Comparison of ENCODE assay signal across 29 cellular contexts in the genomic region with DNA sequence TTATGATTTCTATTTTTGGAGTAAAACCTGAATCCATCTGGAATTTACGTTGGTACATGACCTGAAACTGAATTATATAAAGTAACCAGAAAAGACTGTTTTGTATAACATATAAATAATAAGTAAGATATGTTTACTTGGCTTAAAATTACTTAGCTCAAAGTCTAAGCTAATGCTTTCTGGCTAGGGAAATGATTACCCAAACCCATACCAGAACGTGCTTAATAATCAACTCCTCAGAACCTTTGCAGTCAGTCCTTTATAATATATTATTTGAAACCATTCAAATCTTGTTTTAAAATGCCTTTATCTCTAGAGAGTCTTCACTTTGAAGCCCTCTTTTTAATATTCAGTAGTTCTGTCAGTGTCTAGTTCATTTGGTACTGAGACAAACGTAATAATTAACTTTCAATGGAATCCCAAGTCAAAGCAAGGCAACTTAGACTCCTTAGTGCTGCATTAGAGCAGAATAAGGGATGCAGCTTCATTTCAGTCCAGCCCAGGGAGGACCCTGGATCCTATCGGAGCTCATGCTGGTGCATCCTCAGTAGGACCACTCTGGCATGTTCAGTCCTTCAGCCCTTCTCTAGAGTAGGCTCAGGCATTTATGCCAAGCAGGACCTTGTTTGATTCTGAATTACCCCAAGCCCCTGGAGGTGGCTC.
"Had no signal": no experiment of that assay in that cellular context is flagged by ENCODE, and none has a peak within 500 bp of the region (broad histone marks: within the 10 kb centered on the region; RNA-seq: fewer than 3 reads in every experiment).

No MANE protein-coding gene starts in this region.

- H3K4me3 ChIP-seq: coronary artery, dorsolateral prefrontal cortex, esophagus squamous epithelium, gastroesophageal sphincter had no signal

- H3K27ac Mint-ChIP-seq: activated CD4-positive, alpha-beta memory T cell treated with anti-CD3 and anti-CD28 coated beads, Interleukin-2, amount 10 ng/mL, durations not matched to agents 7 days and 5 days; activated CD4-positive, alpha-beta T cell treated with anti-CD3 and anti-CD28 coated beads, Interleukin-2, amount 10 ng/mL, durations not matched to agents 7 days and 5 days; activated naive CD8-positive, alpha-beta T cell; activated T-cell treated with anti-CD3 and anti-CD28 coated beads, Interleukin-2, amount 50 U/mL, for 24 hours; activated T-cell treated with anti-CD3 and anti-CD28 coated beads, Interleukin-2, amount 50 U/mL, for 72 hours; dendritic cell treated with granulocyte-macrophage colony-stimulating factor and Interleukin-4, amounts not matched to agents 40 ng/mL and 50 ng/mL, for 4 days; endodermal cell had no signal

- H3K4me3 Mint-ChIP-seq: activated CD4-positive, alpha-beta memory T cell treated with anti-CD3 and anti-CD28 coated beads, Interleukin-2, amount 10 ng/mL, durations not matched to agents 7 days and 5 days; activated CD4-positive, alpha-beta T cell treated with anti-CD3 and anti-CD28 coated beads, Interleukin-2, amount 10 ng/mL, durations not matched to agents 7 days and 5 days; activated naive CD8-positive, alpha-beta T cell; activated T-cell treated with anti-CD3 and anti-CD28 coated beads, Interleukin-2, amount 50 U/mL, for 24 hours; activated T-cell treated with anti-CD3 and anti-CD28 coated beads, Interleukin-2, amount 50 U/mL, for 72 hours; central memory CD8-positive, alpha-beta T cell; dendritic cell treated with granulocyte-macrophage colony-stimulating factor and Interleukin-4, amounts not matched to agents 40 ng/mL and 50 ng/mL, for 4 days; endodermal cell had no signal

- H3K9me3 ChIP-seq: esophagus squamous epithelium, gastroesophageal sphincter had no signal

- H3K36me3 ChIP-seq: brain microvascular endothelial cell, esophagus squamous epithelium, gastroesophageal sphincter had no signal

- H3K27me3 Mint-ChIP-seq: activated CD4-positive, alpha-beta memory T cell treated with anti-CD3 and anti-CD28 coated beads, Interleukin-2, amount 10 ng/mL, durations not matched to agents 7 days and 5 days; activated CD4-positive, alpha-beta T cell treated with anti-CD3 and anti-CD28 coated beads, Interleukin-2, amount 10 ng/mL, durations not matched to agents 7 days and 5 days; activated naive CD8-positive, alpha-beta T cell; activated T-cell treated with anti-CD3 and anti-CD28 coated beads, Interleukin-2, amount 50 U/mL, for 24 hours; central memory CD8-positive, alpha-beta T cell; dendritic cell treated with granulocyte-macrophage colony-stimulating factor and Interleukin-4, amounts not matched to agents 40 ng/mL and 50 ng/mL, for 4 days had no signal

- DNase-seq: activated CD4-positive, alpha-beta memory T cell treated with anti-CD3 and anti-CD28 coated beads, Interleukin-2, amount 10 ng/mL, durations not matched to agents 7 days and 5 days; activated CD4-positive, alpha-beta T cell treated with anti-CD3 and anti-CD28 coated beads for 4 hours; activated CD4-positive, alpha-beta T cell treated with anti-CD3 and anti-CD28 coated beads, Interleukin-2, amount 10 ng/mL, durations not matched to agents 7 days and 5 days; activated CD4-positive, alpha-beta T cell treated with anti-CD3 and anti-CD28 coated beads, Interleukin-2, amount 50 U/mL, for 4 hours; activated CD4-positive, CD25-positive, alpha-beta regulatory T cell; activated CD4-positive, CD25-positive, alpha-beta regulatory T cell treated with anti-CD3 and anti-CD28 coated beads, Interleukin-2, amount 50 U/mL, for 72 hours; activated CD8-positive, alpha-beta memory T cell treated with anti-CD3 and anti-CD28 coated beads, Interleukin-2, amount 50 U/mL, for 48 hours; activated gamma-delta T cell; activated naive CD4-positive, alpha-beta T cell; activated naive CD4-positive, alpha-beta T cell treated with anti-CD3 and anti-CD28 coated beads, Interleukin-2, amount 50 U/mL, for 16 hours; activated T-cell treated with anti-CD3 and anti-CD28 coated beads for 4 hours; activated T-cell treated with anti-CD3 and anti-CD28 coated beads, Interleukin-2, amount 50 U/mL, for 24 hours; activated T-cell treated with anti-CD3 and anti-CD28 coated beads, Interleukin-2, amount 50 U/mL, for 72 hours; amniotic stem cell; anterior cingulate cortex; brain microvascular endothelial cell; dorsolateral prefrontal cortex; effector memory CD4-positive, alpha-beta T cell; endodermal cell; esophagus squamous epithelium; foreskin melanocyte; T-helper 2 cell had no signal

- H3K27ac ChIP-seq: brain microvascular endothelial cell, coronary artery, dorsolateral prefrontal cortex, esophagus squamous epithelium, gastroesophageal sphincter had no signal

- H3K4me1 Mint-ChIP-seq: activated CD4-positive, alpha-beta memory T cell treated with anti-CD3 and anti-CD28 coated beads, Interleukin-2, amount 10 ng/mL, durations not matched to agents 7 days and 5 days; activated CD4-positive, alpha-beta T cell treated with anti-CD3 and anti-CD28 coated beads, Interleukin-2, amount 10 ng/mL, durations not matched to agents 7 days and 5 days; central memory CD8-positive, alpha-beta T cell had no signal

- H3K27me3 ChIP-seq: brain microvascular endothelial cell, esophagus squamous epithelium, gastroesophageal sphincter had no signal

- FAIRE-seq: astrocyte, bronchial epithelial cell had no signal

- H3K4me1 ChIP-seq: esophagus squamous epithelium had no signal

- ATAC-seq: activated T-cell treated with anti-CD3 and anti-CD28 coated beads, Interleukin-2, amount 50 U/mL, for 72 hours; gastroesophageal sphincter had no signal

- H3K36me3 Mint-ChIP-seq: activated naive CD8-positive, alpha-beta T cell had no signal

- H3K9me3 Mint-ChIP-seq: activated CD4-positive, alpha-beta memory T cell treated with anti-CD3 and anti-CD28 coated beads, Interleukin-2, amount 10 ng/mL, durations not matched to agents 7 days and 5 days; activated CD4-positive, alpha-beta T cell treated with anti-CD3 and anti-CD28 coated beads, Interleukin-2, amount 10 ng/mL, durations not matched to agents 7 days and 5 days; activated T-cell treated with anti-CD3 and anti-CD28 coated beads, Interleukin-2, amount 50 U/mL, for 24 hours; activated T-cell treated with anti-CD3 and anti-CD28 coated beads, Interleukin-2, amount 50 U/mL, for 72 hours; central memory CD8-positive, alpha-beta T cell; dendritic cell treated with granulocyte-macrophage colony-stimulating factor and Interleukin-4, amounts not matched to agents 40 ng/mL and 50 ng/mL, for 4 days; endodermal cell had no signal
